ENCODE assay signal across 33 cellular contexts in the genomic region with DNA sequence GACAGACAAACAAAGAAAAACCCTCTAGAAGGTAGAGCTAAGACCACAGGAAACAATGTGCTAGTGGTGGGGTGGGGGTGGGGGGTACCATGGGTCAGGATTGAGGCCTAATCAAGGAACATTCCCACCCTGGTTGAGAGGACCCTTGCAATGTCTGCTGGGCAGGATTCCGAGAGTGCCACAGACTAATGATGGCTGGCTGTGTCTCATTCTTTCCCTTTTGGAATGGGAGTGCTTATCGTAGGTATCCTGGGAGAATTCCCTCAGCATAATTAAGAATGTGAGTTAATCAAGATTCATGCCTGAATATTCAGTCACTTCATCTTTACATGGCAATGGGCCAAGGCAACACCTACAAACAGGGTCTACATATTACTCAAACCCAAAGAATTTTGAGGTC.
"Had no signal": no experiment of that assay in that cellular context is flagged by ENCODE, and none has a peak within 500 bp of the region (broad histone marks: within the 10 kb centered on the region; RNA-seq: fewer than 3 reads in every experiment).

No MANE protein-coding gene starts in this region.

- H3K9me3 Mint-ChIP-seq: activated CD4-positive, alpha-beta memory T cell treated with anti-CD3 and anti-CD28 coated beads for 36 hours; activated CD4-positive, alpha-beta T cell treated with anti-CD3 and anti-CD28 coated beads, Interleukin-2, amount 10 ng/mL, durations not matched to agents 24 days and 14 days; activated T-helper 1 cell treated with anti-CD3 and anti-CD28 coated beads, Interleukin-12 subunit alpha, Interleukin-12 subunit beta, Interleukin-2, Interleukin-4 antibody, amounts not matched to agents 30 ng/mL and 10 ng/mL and 1 ng/mL, durations not matched to agents 14 hours and 24 hours and 36 hours; T-helper 2 cell treated with Interferon-gamma antibody and Interleukin-4, amounts not matched to agents 5 μg/mL and 100 μg/mL, for 36 hours had no signal

- H3K9me3 ChIP-seq: body of pancreas, colonic mucosa, esophagus squamous epithelium, gastroesophageal sphincter had no signal

- H3K4me1 ChIP-seq: body of pancreas, colonic mucosa, gastroesophageal sphincter had no signal

- H3K27me3 Mint-ChIP-seq: activated CD4-positive, alpha-beta memory T cell treated with anti-CD3 and anti-CD28 coated beads for 36 hours; activated CD8-positive, alpha-beta memory T cell treated with anti-CD3 and anti-CD28 coated beads, Interleukin-2, amount 10 ng/mL, durations not matched to agents 7 days and 5 days; T-helper 17 cell had no signal

- ATAC-seq: activated CD4-positive, alpha-beta T cell treated with anti-CD3 and anti-CD28 coated beads for 36 hours; activated CD8-positive, alpha-beta memory T cell treated with anti-CD3 and anti-CD28 coated beads, Interleukin-2, amount 10 ng/mL, durations not matched to agents 7 days and 5 days; activated CD8-positive, alpha-beta T cell treated with anti-CD3 and anti-CD28 coated beads, Interleukin-2, amount 10 ng/mL, durations not matched to agents 7 days and 5 days; body of pancreas; gastroesophageal sphincter; T-helper 17 cell had no signal

- H3K4me3 ChIP-seq: body of pancreas, cardiac muscle cell, colonic mucosa, esophagus squamous epithelium, gastroesophageal sphincter had no signal

- H3K27ac ChIP-seq: body of pancreas, cardiac muscle cell, colonic mucosa, epithelial cell of prostate, esophagus squamous epithelium, gastroesophageal sphincter had no signal

- H3K27ac Mint-ChIP-seq: activated CD4-positive, alpha-beta memory T cell treated with anti-CD3 and anti-CD28 coated beads for 36 hours; activated CD4-positive, alpha-beta T cell treated with anti-CD3 and anti-CD28 coated beads for 36 hours; activated CD4-positive, alpha-beta T cell treated with anti-CD3 and anti-CD28 coated beads, Interleukin-2, amount 10 ng/mL, durations not matched to agents 24 days and 14 days; activated CD8-positive, alpha-beta memory T cell treated with anti-CD3 and anti-CD28 coated beads, Interleukin-2, amount 10 ng/mL, durations not matched to agents 7 days and 5 days; activated CD8-positive, alpha-beta T cell treated with anti-CD3 and anti-CD28 coated beads, Interleukin-2, amount 10 ng/mL, durations not matched to agents 7 days and 5 days; activated naive CD8-positive, alpha-beta T cell; activated T-helper 1 cell treated with anti-CD3 and anti-CD28 coated beads, Interleukin-12 subunit alpha, Interleukin-12 subunit beta, Interleukin-2, Interleukin-4 antibody, amounts not matched to agents 30 ng/mL and 10 ng/mL and 1 ng/mL, durations not matched to agents 14 hours and 24 hours and 36 hours; T-helper 17 cell; T-helper 2 cell treated with Interferon-gamma antibody and Interleukin-4, amounts not matched to agents 5 μg/mL and 100 μg/mL, for 36 hours had no signal

- H3K27me3 ChIP-seq: body of pancreas, cardiac muscle cell, colonic mucosa, esophagus squamous epithelium, gastroesophageal sphincter had no signal

- DNase-seq: activated CD4-positive, alpha-beta memory T cell treated with anti-CD3 and anti-CD28 coated beads for 36 hours; activated CD4-positive, alpha-beta T cell treated with anti-CD3 and anti-CD28 coated beads for 36 hours; activated CD4-positive, alpha-beta T cell treated with anti-CD3 and anti-CD28 coated beads, Interleukin-2, amount 10 ng/mL, durations not matched to agents 24 days and 14 days; activated CD4-positive, CD25-positive, alpha-beta regulatory T cell; activated CD4-positive, CD25-positive, alpha-beta regulatory T cell treated with anti-CD3 and anti-CD28 coated beads, Interleukin-2, amount 50 U/mL, for 72 hours; activated CD8-positive, alpha-beta memory T cell treated with anti-CD3 and anti-CD28 coated beads, Interleukin-2, amount 10 ng/mL, durations not matched to agents 7 days and 5 days; activated CD8-positive, alpha-beta memory T cell treated with anti-CD3 and anti-CD28 coated beads, Interleukin-2, amount 50 U/mL, for 4 hours; activated CD8-positive, alpha-beta T cell treated with anti-CD3 and anti-CD28 coated beads, Interleukin-2, amount 10 ng/mL, durations not matched to agents 7 days and 5 days; activated gamma-delta T cell treated with Interleukin-2 at 50 U/mL for 16 hours; activated naive CD4-positive, alpha-beta T cell treated with anti-CD3 and anti-CD28 coated beads, Interleukin-2, amount 50 U/mL, for 16 hours; activated naive CD4-positive, alpha-beta T cell treated with Interleukin-2 at 50 U/mL for 16 hours; activated T-cell treated with anti-CD3 and anti-CD28 coated beads, Interleukin-2, amount 50 U/mL, for 1 hour; activated T-cell treated with anti-CD3 and anti-CD28 coated beads, Interleukin-2, amount 50 U/mL, for 48 hours; amniotic stem cell; anterior cingulate cortex; body of pancreas; central memory CD4-positive, alpha-beta T cell; cerebellar nuclear complex; colonic mucosa; effector CD8-positive, alpha-beta T cell; esophagus squamous epithelium; foreskin melanocyte; T-helper 1 cell; T-helper 17 cell; T1000 had no signal

- H3K36me3 Mint-ChIP-seq: activated CD4-positive, alpha-beta memory T cell treated with anti-CD3 and anti-CD28 coated beads for 36 hours had no signal

- FAIRE-seq: endometrium, endothelial cell of umbilical vein had no signal

- H3K4me3 Mint-ChIP-seq: activated CD4-positive, alpha-beta memory T cell treated with anti-CD3 and anti-CD28 coated beads for 36 hours; activated CD4-positive, alpha-beta T cell treated with anti-CD3 and anti-CD28 coated beads for 36 hours; activated CD4-positive, alpha-beta T cell treated with anti-CD3 and anti-CD28 coated beads, Interleukin-2, amount 10 ng/mL, durations not matched to agents 24 days and 14 days; activated CD8-positive, alpha-beta memory T cell treated with anti-CD3 and anti-CD28 coated beads, Interleukin-2, amount 10 ng/mL, durations not matched to agents 7 days and 5 days; activated CD8-positive, alpha-beta T cell treated with anti-CD3 and anti-CD28 coated beads, Interleukin-2, amount 10 ng/mL, durations not matched to agents 7 days and 5 days; activated naive CD8-positive, alpha-beta T cell; activated T-helper 1 cell treated with anti-CD3 and anti-CD28 coated beads, Interleukin-12 subunit alpha, Interleukin-12 subunit beta, Interleukin-2, Interleukin-4 antibody, amounts not matched to agents 30 ng/mL and 10 ng/mL and 1 ng/mL, durations not matched to agents 14 hours and 24 hours and 36 hours; T-helper 17 cell; T-helper 2 cell treated with Interferon-gamma antibody and Interleukin-4, amounts not matched to agents 5 μg/mL and 100 μg/mL, for 36 hours had no signal

- H3K36me3 ChIP-seq: cardiac muscle cell, colonic mucosa, esophagus squamous epithelium, gastroesophageal sphincter had no signal
